Comparison of ENCODE assay signal across 29 cellular contexts in the genomic region with DNA sequence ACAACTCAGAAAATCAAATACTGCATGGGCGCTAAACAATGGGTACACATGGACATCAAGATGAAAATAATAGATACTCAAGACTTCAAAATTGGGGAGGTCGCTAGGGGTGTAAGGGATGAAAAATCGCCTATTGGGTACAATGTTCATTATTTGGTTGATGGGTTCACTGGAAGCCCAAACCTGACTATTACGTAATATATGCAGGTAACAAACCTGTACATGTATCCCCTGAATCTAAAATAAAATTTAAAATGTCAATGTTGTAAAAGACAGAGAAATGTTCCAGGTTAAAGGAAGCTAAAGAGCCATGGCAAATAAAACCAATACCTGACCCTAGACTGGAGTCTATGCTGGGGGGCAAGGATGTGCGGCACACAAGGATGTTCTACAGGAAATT.
"Had no signal": no experiment of that assay in that cellular context is flagged by ENCODE, and none has a peak within 500 bp of the region (broad histone marks: within the 10 kb centered on the region; RNA-seq: fewer than 3 reads in every experiment).

No MANE protein-coding gene starts in this region.

- H3K27ac Mint-ChIP-seq: dendritic cell treated with granulocyte-macrophage colony-stimulating factor and Interleukin-4, amounts not matched to agents 40 ng/mL and 50 ng/mL, for 4 days; effector memory CD8-positive, alpha-beta T cell; endodermal cell had no signal

- H3K4me3 Mint-ChIP-seq: dendritic cell treated with granulocyte-macrophage colony-stimulating factor and Interleukin-4, amounts not matched to agents 40 ng/mL and 50 ng/mL, for 4 days; effector memory CD8-positive, alpha-beta T cell; endodermal cell had no signal

- H3K9me3 Mint-ChIP-seq: dendritic cell treated with granulocyte-macrophage colony-stimulating factor and Interleukin-4, amounts not matched to agents 40 ng/mL and 50 ng/mL, for 4 days had no signal

- H3K9me3 ChIP-seq: colonic mucosa, esophagus muscularis mucosa, esophagus squamous epithelium, gastrocnemius medialis, gastroesophageal sphincter had no signal

- FAIRE-seq: colon, endometrium, endothelial cell of umbilical vein, frontal cortex had no signal

- H3K4me1 Mint-ChIP-seq: endodermal cell had no signal

- H3K4me3 ChIP-seq: colonic mucosa, coronary artery, dorsolateral prefrontal cortex, esophagus muscularis mucosa, esophagus squamous epithelium, gastrocnemius medialis, gastroesophageal sphincter, heart left ventricle, heart right ventricle had no signal

- H3K36me3 ChIP-seq: colonic mucosa, esophagus muscularis mucosa, esophagus squamous epithelium, gastrocnemius medialis, gastroesophageal sphincter, heart left ventricle, heart right ventricle had no signal

- ATAC-seq: effector memory CD8-positive, alpha-beta T cell; esophagus mucosa; foreskin keratinocyte; gastrocnemius medialis; gastroesophageal sphincter; heart right ventricle had no signal

- H3K27me3 Mint-ChIP-seq: dendritic cell treated with granulocyte-macrophage colony-stimulating factor and Interleukin-4, amounts not matched to agents 40 ng/mL and 50 ng/mL, for 4 days had no signal

- H3K4me1 ChIP-seq: colonic mucosa, esophagus squamous epithelium, gastrocnemius medialis, gastroesophageal sphincter, heart left ventricle, heart right ventricle had no signal

- H3K27ac ChIP-seq: colonic mucosa, coronary artery, dorsolateral prefrontal cortex, epithelial cell of prostate, esophagus muscularis mucosa, esophagus squamous epithelium, foreskin keratinocyte, gastrocnemius medialis, gastroesophageal sphincter, heart left ventricle, heart right ventricle had no signal

- H3K27me3 ChIP-seq: colonic mucosa, dorsolateral prefrontal cortex, esophagus muscularis mucosa, esophagus squamous epithelium, foreskin keratinocyte, gastrocnemius medialis, gastroesophageal sphincter, heart left ventricle, heart right ventricle had no signal

- DNase-seq: colonic mucosa; cortex of kidney; dermis blood vessel endothelial cell; dorsolateral prefrontal cortex; effector CD4-positive, alpha-beta T cell; effector CD8-positive, alpha-beta T cell; effector memory CD4-positive, alpha-beta T cell; effector memory CD8-positive, alpha-beta T cell; endodermal cell; erythroblast; esophagus squamous epithelium; foreskin fibroblast; foreskin keratinocyte; foreskin melanocyte; gastrocnemius medialis; glutamatergic neuron; head of caudate nucleus; heart left ventricle; heart right ventricle had no signal
